ENCODE assay signal across 9 cellular contexts in the genomic region with DNA sequence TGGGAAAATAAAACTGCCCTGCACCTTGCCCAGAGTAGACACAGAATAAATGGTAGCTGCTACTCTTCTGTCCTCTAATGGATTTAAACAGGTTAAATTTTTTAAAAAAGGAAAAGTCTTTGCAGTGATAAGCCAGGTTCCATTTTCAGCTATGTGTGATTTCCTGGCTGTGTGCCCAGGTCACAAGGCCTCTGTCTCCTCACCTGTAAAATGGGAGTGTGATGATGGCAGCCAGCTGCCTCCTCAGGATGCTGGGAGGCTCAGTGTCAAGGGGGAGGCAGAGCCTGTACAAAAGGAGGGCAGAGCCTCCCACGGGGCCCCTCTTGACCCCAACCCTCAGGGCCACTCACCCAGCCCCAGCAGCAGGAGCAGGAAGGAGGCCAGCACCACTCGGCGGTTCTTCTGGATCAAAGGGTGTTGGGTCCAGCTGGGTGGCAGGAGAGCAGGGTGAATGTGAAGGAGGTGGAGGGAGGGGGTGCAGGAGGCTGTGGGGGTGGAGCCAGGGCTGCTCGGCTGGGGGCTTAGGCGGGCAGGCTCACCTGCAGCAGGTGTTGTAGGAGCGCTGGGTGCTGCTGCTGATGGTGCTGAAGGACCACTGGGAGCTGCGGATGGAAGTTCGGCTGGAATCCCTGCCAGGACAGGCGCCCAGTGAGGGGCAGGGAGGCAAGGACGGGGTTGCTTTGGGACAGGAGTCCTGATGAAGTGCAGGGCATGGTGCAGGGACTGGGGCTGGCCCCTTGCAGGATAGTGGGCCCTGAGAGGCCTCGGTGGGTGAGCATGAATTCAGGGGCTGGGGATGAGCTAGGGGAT. TPM values are rescaled to one million over a fixed set of nuclear protein-coding genes. Genes with fewer than 3 reads are reported as not detected.
DNase-seq lines count a peak whose midpoint lies in the region; ATAC-seq and TF ChIP-seq lines count a peak whose summit lies in the region.
"Had no signal": no experiment of that assay in that cellular context is flagged by ENCODE, and none has a peak within 500 bp of the region (broad histone marks: within the 10 kb centered on the region; RNA-seq: fewer than 3 reads in every experiment).

No MANE protein-coding gene starts in this region.

- no peak for TF ChIP-seq EP300 in esophagus muscularis mucosa (IDR thresholded peaks at IDR 0.05)

- no peaks in the 10 kb centered on the region for H3K9me3 ChIP-seq in H9 (ENCODE audit: control insufficient read depth, low read depth, low read length)
- H3K9me3 ChIP-seq in T-helper 17 cell (ENCODE audit: control insufficient read depth, low read length, poor library complexity, severe bottlenecking): no peaks in the 10 kb centered on the region
- no peaks in the 10 kb centered on the region for H3K9me3 ChIP-seq in esophagus muscularis mucosa
- no peaks in the 10 kb centered on the region for H3K9me3 ChIP-seq in smooth muscle cell (replicated peaks; ENCODE audit: low read depth)
- H3K9me3 ChIP-seq: heart right ventricle had no signal

- peaks cover 0 to 4% (median 0%) of the 10 kb centered on the region in 3 experiments; a peak in 2 of 7 replicates for H3K36me3 Mint-ChIP-seq in H9 (ENCODE audit: insufficient read depth in 1 of 3, low read depth in 3 of 3)
- H3K36me3 Mint-ChIP-seq in T-helper 17 cell (ENCODE audit: low read depth): no peaks in the 10 kb centered on the region

- TF ChIP-seq POLR2A in esophagus muscularis mucosa (IDR thresholded peaks at IDR 0.05; ENCODE audit: low read depth): no peak

- H3K9me3 Mint-ChIP-seq in H9: no peaks in the 10 kb centered on the region

- intact Hi-C loops in esophagus muscularis mucosa (cut with DNase I): loop anchor here (5.0 kb wide), 1 partner anchor 65 kb away; the partner anchor contains the start of genes PPP1CA and TBC1D10C

- H3K9ac ChIP-seq in H9 (ENCODE audit: extremely low read depth, insufficient read length, low read length) (no peak overlapping the region), smooth muscle cell (ENCODE audit: low read depth) (no peak overlapping the region)

- H2AK5ac ChIP-seq in H9 (ENCODE audit: insufficient read length, low read length): no peak overlapping the region

- no peak overlapping the region for H3K14ac ChIP-seq in H9 (ENCODE audit: insufficient read depth, low read length)

- H3K27ac ChIP-seq in H9 (ENCODE audit: insufficient read length, low read depth, low read length) (no peak overlapping the region), esophagus muscularis mucosa (replicated peaks in 1 of 4) (peak overlapping the region; percentile 18 to 94 (median 92)), smooth muscle cell (ENCODE audit: low read depth) (no peak overlapping the region)
- H3K27ac ChIP-seq: SK-N-MC had no signal

- no peak overlapping the region for H4K5ac ChIP-seq in H9 (ENCODE audit: insufficient read length, low read depth, low read length)

- peaks cover 20 to 25% of the 10 kb centered on the region in 2 experiments for H3K4me1 Mint-ChIP-seq in H9
- H3K4me1 Mint-ChIP-seq in T-helper 17 cell: peaks cover 20% of the 10 kb centered on the region

- no CpG with 5 or more reads among the region's 11 CpGs for WGBS in H9 (ENCODE audit: extremely low coverage, insufficient read length, low lambda C conversion rate)
- WGBS in esophagus muscularis mucosa: 86% methylated on average over 6 of the region's 11 CpGs
- 95% methylated on average over 11 of the region's 11 CpGs for WGBS in smooth muscle cell (ENCODE audit: low lambda C conversion rate)

- H2BK12ac ChIP-seq in H9 (ENCODE audit: insufficient read length, low read depth, low read length): no peak overlapping the region

- peaks cover 5% of the 10 kb centered on the region for H3K27me3 Mint-ChIP-seq in H9 (ENCODE audit: low read depth)
- H3K27me3 Mint-ChIP-seq in T-helper 17 cell: no peaks in the 10 kb centered on the region

- H3K27me3 ChIP-seq in H9 (ENCODE audit: insufficient read depth, low read length): peaks cover 3% of the 10 kb centered on the region; the same call in 1 of the 2 replicates
- H3K27me3 ChIP-seq in esophagus muscularis mucosa: no peaks in the 10 kb centered on the region
- no peaks in the 10 kb centered on the region for H3K27me3 ChIP-seq in smooth muscle cell (ENCODE audit: low read depth)
- H3K27me3 ChIP-seq: heart right ventricle had no signal

- no peak overlapping the region for H3K4me2 ChIP-seq in H9 (ENCODE audit: insufficient read depth, insufficient read length, low read length)
- H3K4me2 ChIP-seq in smooth muscle cell: peak overlapping the region; percentile 92

- TF ChIP-seq CTCF in H9 (conservative IDR thresholded peaks at IDR 0.05): no peak
- TF ChIP-seq CTCF in esophagus muscularis mucosa (IDR thresholded peaks at IDR 0.05): no peak
- TF ChIP-seq CTCF in smooth muscle cell (IDR thresholded peaks at IDR 0.05; ENCODE audit: borderline replicate concordance, insufficient read depth, poor library complexity, severe bottlenecking): no peak

- H2AFZ ChIP-seq in H9 (ENCODE audit: low read length) (no peak overlapping the region), smooth muscle cell (ENCODE audit: low read depth) (no peak overlapping the region)

- H3T11ph ChIP-seq in H9 (ENCODE audit: low read length): no peak overlapping the region

- H3K4me3 Mint-ChIP-seq in H9: peak overlapping the region; percentile 87 to 90
- peak overlapping the region; percentile 92 for H3K4me3 Mint-ChIP-seq in T-helper 17 cell

- no peaks in the 10 kb centered on the region for H4K20me1 ChIP-seq in H9 (ENCODE audit: control insufficient read depth, insufficient read depth, insufficient read length)
- no peaks in the 10 kb centered on the region for H4K20me1 ChIP-seq in smooth muscle cell (ENCODE audit: low read depth)

- H2BK15ac ChIP-seq in H9 (ENCODE audit: low read depth, low read length): no peak overlapping the region

- H3K23ac ChIP-seq in H9 (ENCODE audit: insufficient read length, low read depth, low read length): no peak overlapping the region

- no peaks in the 10 kb centered on the region for H3K36me3 ChIP-seq in esophagus muscularis mucosa
- no peaks in the 10 kb centered on the region for H3K36me3 ChIP-seq in smooth muscle cell (ENCODE audit: low read depth)

- H4K91ac ChIP-seq in H9 (ENCODE audit: insufficient read length, low read depth, low read length): no peak overlapping the region

- H3K4me1 ChIP-seq in H9 (ENCODE audit: insufficient read depth, low read length): no peaks in the 10 kb centered on the region; the same call in 1 of the 2 replicates
- peaks cover 30 to 60% (median 54%) of the 10 kb centered on the region in 4 donors for H3K4me1 ChIP-seq in esophagus muscularis mucosa
- peaks cover 4% of the 10 kb centered on the region for H3K4me1 ChIP-seq in smooth muscle cell (ENCODE audit: low read depth)

- H3K27ac Mint-ChIP-seq in H9 (no peak overlapping the region; a peak in 1 of 7 replicates), T-helper 17 cell (peak overlapping the region; percentile 93)

- DNase-seq in H9: no peak
- no peak for DNase-seq in T-helper 17 cell
- DNase-seq in esophagus muscularis mucosa (ENCODE audit: extremely low spot score): no peak
- no peak for DNase-seq in smooth muscle cell (lab: John Stamatoyannopoulos, UW; ENCODE audit: unreplicated experiment)
- no peak for DNase-seq in stimulated activated CD4-positive, alpha-beta T cell treated with anti-CD3 and anti-CD28 coated beads, Interleukin-2, amount 100 ng/mL, for 24 hours
- DNase-seq: heart right ventricle had no signal

- no peaks in the 10 kb centered on the region for H3F3A ChIP-seq in smooth muscle cell (ENCODE audit: low read depth)

- H4K8ac ChIP-seq in H9 (replicated peaks; ENCODE audit: insufficient read length, low read depth, low read length): no peak overlapping the region

- no peak overlapping the region for H2BK20ac ChIP-seq in H9 (ENCODE audit: low read depth, low read length, poor library complexity, severe bottlenecking)

- no peak overlapping the region for H3K18ac ChIP-seq in H9 (ENCODE audit: insufficient read length, low read depth, low read length)

- peaks cover 12% of the 10 kb centered on the region for H3K23me2 ChIP-seq in H9 (ENCODE audit: insufficient read length, low read depth, low read length, poor library complexity, severe bottlenecking)

- H3K4me3 ChIP-seq in esophagus muscularis mucosa (peak overlapping the region in 1 of 4 donors; percentile 95), smooth muscle cell (no peak overlapping the region)

- no peak overlapping the region for H2BK120ac ChIP-seq in H9 (ENCODE audit: low read depth, low read length, poor library complexity, severe bottlenecking)

- H2BK5ac ChIP-seq in H9 (ENCODE audit: insufficient read length, low read length): no peak overlapping the region

- no peak overlapping the region for H3K4ac ChIP-seq in H9 (ENCODE audit: low read depth, low read length)

- ATAC-seq in T-helper 17 cell (no peak), HG03097 (IDR thresholded peaks at IDR 0.05; ENCODE audit: low FRiP score, unreplicated experiment) (no peak), HG03378 (IDR thresholded peaks at IDR 0.05; ENCODE audit: unreplicated experiment) (no peak)
- ATAC-seq: heart right ventricle had no signal

- no peak overlapping the region for H3K56ac ChIP-seq in H9 (ENCODE audit: insufficient read length, low read depth, low read length)

- H3K79me2 ChIP-seq in H9 (ENCODE audit: insufficient read depth, low read length): no peaks in the 10 kb centered on the region
- H3K79me2 ChIP-seq in smooth muscle cell (ENCODE audit: low read depth): peaks cover 4% of the 10 kb centered on the region

- H3K79me1 ChIP-seq in H9 (ENCODE audit: insufficient read depth, low read depth, low read length, poor library complexity, severe bottlenecking): no peaks in the 10 kb centered on the region

RNA-seq across cellular contexts. Expression of gene TMEM134, which starts 1.9 kb away (rescaled TPM):
- 46.9 and 53.6 TPM in 2 replicates for total RNA-seq in H9 (2021)
- total RNA-seq in T-helper 17 cell: 10 to 100 TPM; 48.7 to 65.6 TPM
- 10 to 100 TPM; 36.1 to 48.7 (median 46.2) TPM for total RNA-seq in esophagus muscularis mucosa
- 88.3 and 135 TPM in 2 replicates for total RNA-seq in smooth muscle cell
- polyA plus RNA-seq in smooth muscle cell: 114 and 149 TPM in 2 replicates

RNA-seq across cellular contexts. Expression of gene CABP4, which starts 12.0 kb away (rescaled TPM):
- 0.09 TPM in 1 of 2 replicates, not detected in the other for total RNA-seq in H9 (2021)
- total RNA-seq in T-helper 17 cell: 10 to 100 TPM in 1 of 2 donors, 1 to 10 TPM in 1; 7.5 to 12.1 TPM
- 1 to 10 TPM in 2 of 4 donors, under 1 TPM in 2; 0.50 to 2.9 (median 1.5) TPM for total RNA-seq in esophagus muscularis mucosa
- total RNA-seq in smooth muscle cell: not detected in 2 replicates
- polyA plus RNA-seq in smooth muscle cell: 2.1 TPM in 1 of 2 replicates, not detected in the other

RNA-seq across cellular contexts. Expression of gene GPR152, which starts 14.6 kb away (rescaled TPM):
- total RNA-seq in H9 (2021) (not detected in 2 replicates), T-helper 17 cell (not detected), esophagus muscularis mucosa (not detected), smooth muscle cell (not detected in 2 replicates)
- 0.27 and 0.71 TPM in 2 replicates for polyA plus RNA-seq in smooth muscle cell
- total RNA-seq: heart right ventricle had no signal
- polyA plus RNA-seq: heart right ventricle had no signal

RNA-seq across cellular contexts. Expression of gene AIP, which starts 15.7 kb away (rescaled TPM):
- 31.9 and 35.6 TPM in 2 replicates for total RNA-seq in H9 (2021)
- 100 to 1,000 TPM in 1 of 2 donors, 10 to 100 TPM in 1; 98.3 to 109 TPM for total RNA-seq in T-helper 17 cell
- 100 to 1,000 TPM in 3 of 4 donors, 10 to 100 TPM in 1; 68.1 to 121 (median 108) TPM for total RNA-seq in esophagus muscularis mucosa
- 35.3 and 36.8 TPM in 2 replicates for total RNA-seq in smooth muscle cell
- polyA plus RNA-seq in smooth muscle cell: 57.8 and 61.5 TPM in 2 replicates

RNA-seq across cellular contexts. Expression of gene CORO1B, which starts 23.9 kb away (rescaled TPM):
- 80.9 and 86.4 TPM in 2 replicates for total RNA-seq in H9 (2021)
- total RNA-seq in T-helper 17 cell: 10 to 100 TPM; 46.1 to 75.4 TPM
- total RNA-seq in esophagus muscularis mucosa: 10 to 100 TPM; 48.6 to 87.1 (median 70.7) TPM
- total RNA-seq in smooth muscle cell: 38.9 and 43.8 TPM in 2 replicates
- polyA plus RNA-seq in smooth muscle cell: 84.6 and 85.8 TPM in 2 replicates

Comparison
In these comparisons a context has a peak if more than half of its experiments do, and no peak if none do; other contexts are left out.
1. H3K27ac ChIP-seq: peak in esophagus muscularis mucosa (4 of 4); none in H9 (single experiment) and smooth muscle cell (single experiment).